8 cellular contexts compared by ENCODE assay signal in the genomic region with DNA sequence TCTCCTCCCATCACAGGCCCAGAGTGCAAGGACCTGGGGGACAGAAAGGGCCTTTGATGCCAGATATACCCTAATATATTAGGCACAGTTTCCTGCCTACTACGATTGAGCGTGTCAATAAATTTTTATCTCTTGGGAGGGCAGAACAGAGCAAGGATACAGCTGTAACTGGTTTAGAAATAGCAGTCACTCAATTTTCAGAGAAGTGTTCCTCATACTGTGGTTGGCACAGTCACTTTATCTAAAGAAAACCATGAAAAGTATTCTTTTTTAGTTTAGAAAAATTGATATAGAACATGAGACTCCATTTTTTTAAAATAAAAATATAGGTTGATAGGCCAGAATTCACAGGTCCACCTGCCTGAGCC. TPM values are rescaled to one million over a fixed set of nuclear protein-coding genes. Genes with fewer than 3 reads are reported as not detected.
A peak's percentile ranks its signal among the peaks of the same experiment; 100 is the strongest.
DNase-seq lines count a peak whose midpoint lies in the region; ATAC-seq and TF ChIP-seq lines count a peak whose summit lies in the region.

No MANE protein-coding gene starts in this region.

- TF ChIP-seq CTCF in AG10803 (conservative IDR thresholded peaks at IDR 0.05; ENCODE audit: low read length) (no peak), H9 (conservative IDR thresholded peaks at IDR 0.05) (no peak), WTC11 (IDR thresholded peaks at IDR 0.05) (no peak)

- H2AFZ ChIP-seq in H9 (ENCODE audit: low read length) (no peak overlapping the region), Karpas-422 (ENCODE audit: low read length) (no peak overlapping the region)

- no peak for DNase-seq in AG10803 (ENCODE audit: low read depth)
- no peak for DNase-seq in H9
- DNase-seq in WTC11 (ENCODE audit: low spot score): no peak
- DNase-seq in NCI-H1105 (lab: John Stamatoyannopoulos, UW): no peak
- DNase-seq in Karpas-422: no peak

- H3K27me3 ChIP-seq in H9 (ENCODE audit: insufficient read depth, low read length) (no peaks in the 10 kb centered on the region), mucosa of stomach (ENCODE audit: control insufficient read depth, insufficient read depth, low read length) (no peaks in the 10 kb centered on the region), Karpas-422 (ENCODE audit: low read length) (no peaks in the 10 kb centered on the region)

- CTCF ChIA-PET in WTC11 (lab: Charles Lee): interaction anchor here (0.9 to 1.5 kb wide), 2 partner anchors 174 to 238 kb away, joined by 3 read pairs; no protein-coding TSS in a partner anchor

- peaks cover 23 to 43% of the 10 kb centered on the region in 2 experiments for H3K9me3 Mint-ChIP-seq in H9
- peaks cover 10% of the 10 kb centered on the region for H3K9me3 Mint-ChIP-seq in activated naive CD8-positive, alpha-beta T cell (ENCODE audit: low read depth)
- peaks cover 32% of the 10 kb centered on the region for H3K9me3 Mint-ChIP-seq in WTC11

- no peaks in the 10 kb centered on the region for H3K9me2 ChIP-seq in Karpas-422 (replicated peaks; ENCODE audit: insufficient read depth, low read length)

- H3K27ac Mint-ChIP-seq in H9 (no peak overlapping the region), WTC11 (no peak overlapping the region)
- H3K27ac Mint-ChIP-seq in activated naive CD8-positive, alpha-beta T cell: no peak overlapping the region

- H3K14ac ChIP-seq in H9 (ENCODE audit: insufficient read depth, low read length): no peak overlapping the region

- no peak overlapping the region for H3K4ac ChIP-seq in H9 (ENCODE audit: low read depth, low read length)

- H3K23me2 ChIP-seq in H9 (ENCODE audit: insufficient read length, low read depth, low read length, poor library complexity, severe bottlenecking): peaks cover 6% of the 10 kb centered on the region

- no peak overlapping the region for H2BK120ac ChIP-seq in H9 (ENCODE audit: low read depth, low read length, poor library complexity, severe bottlenecking)

- peaks cover 3% of the 10 kb centered on the region for H3K79me1 ChIP-seq in H9 (ENCODE audit: insufficient read depth, low read depth, low read length, poor library complexity, severe bottlenecking)

- no peak overlapping the region for H2BK12ac ChIP-seq in H9 (ENCODE audit: insufficient read length, low read depth, low read length)

- POLR2A ChIA-PET in WTC11 (lab: Charles Lee): no interaction called here

- no peak overlapping the region for H2BK20ac ChIP-seq in H9 (ENCODE audit: low read depth, low read length, poor library complexity, severe bottlenecking)

- H3K4me1 ChIP-seq in H9 (ENCODE audit: insufficient read depth, low read length) (no peaks in the 10 kb centered on the region), mucosa of stomach (ENCODE audit: control insufficient read depth, insufficient read depth, low read length) (no peaks in the 10 kb centered on the region), Karpas-422 (ENCODE audit: low read length) (no peaks in the 10 kb centered on the region)

- no peaks in the 10 kb centered on the region for H3K9me3 ChIP-seq in H9 (ENCODE audit: control insufficient read depth, low read depth, low read length)
- H3K9me3 ChIP-seq in mucosa of stomach (ENCODE audit: control insufficient read depth, low read length): no peaks in the 10 kb centered on the region
- H3K9me3 ChIP-seq in Karpas-422 (ENCODE audit: low read length): no peaks in the 10 kb centered on the region

- ATAC-seq in WTC11 (no peak), GM21619 (IDR thresholded peaks at IDR 0.05; ENCODE audit: unreplicated experiment) (no peak)

- H3K4me1 Mint-ChIP-seq in H9 (no peaks in the 10 kb centered on the region; a peak in 1 of 4 replicates), WTC11 (no peaks in the 10 kb centered on the region)
- peaks cover 11% of the 10 kb centered on the region for H3K4me1 Mint-ChIP-seq in activated naive CD8-positive, alpha-beta T cell (ENCODE audit: low read depth)

- H3K79me2 ChIP-seq in H9 (ENCODE audit: insufficient read depth, low read length) (no peaks in the 10 kb centered on the region; the same call in 1 of the 2 replicates), Karpas-422 (ENCODE audit: low read length) (no peaks in the 10 kb centered on the region)

- H3K4me3 ChIP-seq in AG10803 (ENCODE audit: low read length) (peak overlapping the region; percentile 77), mucosa of stomach (ENCODE audit: low read length) (peak overlapping the region; percentile 42), Karpas-422 (ENCODE audit: low read length) (no peak overlapping the region)

- H2AK5ac ChIP-seq in H9 (ENCODE audit: insufficient read length, low read length): no peak overlapping the region

- no peak overlapping the region for H3K56ac ChIP-seq in H9 (ENCODE audit: insufficient read length, low read depth, low read length)

- H3K4me2 ChIP-seq in H9 (ENCODE audit: insufficient read depth, insufficient read length, low read length) (no peak overlapping the region), Karpas-422 (ENCODE audit: low read depth, low read length, poor library complexity, severe bottlenecking) (no peak overlapping the region)

- H3K9ac ChIP-seq in H9 (ENCODE audit: extremely low read depth, insufficient read length, low read length) (no peak overlapping the region), mucosa of stomach (ENCODE audit: low read length) (no peak overlapping the region), Karpas-422 (ENCODE audit: low read length) (no peak overlapping the region)

- no peaks in the 10 kb centered on the region for H3K36me3 ChIP-seq in mucosa of stomach (ENCODE audit: control insufficient read depth, insufficient read depth, low read length)
- no peaks in the 10 kb centered on the region for H3K36me3 ChIP-seq in Karpas-422 (ENCODE audit: insufficient read depth, low read length)

- no CpG with 5 or more reads among the region's 2 CpGs for WGBS in H9 (ENCODE audit: extremely low coverage, insufficient read length, low lambda C conversion rate)

- no peak overlapping the region for H4K91ac ChIP-seq in H9 (ENCODE audit: insufficient read length, low read depth, low read length)

- no peak overlapping the region for H3K27ac ChIP-seq in H9 (ENCODE audit: insufficient read length, low read depth, low read length)
- no peak overlapping the region for H3K27ac ChIP-seq in Karpas-422 (ENCODE audit: low read length)

- H3K36me3 Mint-ChIP-seq in H9 (ENCODE audit: insufficient read depth in 1 of 3, low read depth in 3 of 3): peaks cover 0 to 4% (median under 1%) of the 10 kb centered on the region in 3 experiments; a peak in 5 of 7 replicates
- H3K36me3 Mint-ChIP-seq in activated naive CD8-positive, alpha-beta T cell: peaks cover 8% of the 10 kb centered on the region
- peaks cover under 1% of the 10 kb centered on the region for H3K36me3 Mint-ChIP-seq in WTC11

- H3K23ac ChIP-seq in H9 (ENCODE audit: insufficient read length, low read depth, low read length): no peak overlapping the region

- H3K4me3 Mint-ChIP-seq in H9: peak overlapping the region; percentile 97 to 98; a peak in 3 of 5 replicates
- peak overlapping the region; percentile 76 for H3K4me3 Mint-ChIP-seq in activated naive CD8-positive, alpha-beta T cell
- no peak overlapping the region for H3K4me3 Mint-ChIP-seq in WTC11

- no peak overlapping the region for H3T11ph ChIP-seq in H9 (ENCODE audit: low read length)

- H4K20me1 ChIP-seq in H9 (ENCODE audit: control insufficient read depth, insufficient read depth, insufficient read length) (no peaks in the 10 kb centered on the region), Karpas-422 (ENCODE audit: insufficient read depth, low read depth, low read length) (no peaks in the 10 kb centered on the region)

- H2BK15ac ChIP-seq in H9 (ENCODE audit: low read depth, low read length): no peak overlapping the region

- no peaks in the 10 kb centered on the region for H3K27me3 Mint-ChIP-seq in H9 (ENCODE audit: low read depth)
- no peaks in the 10 kb centered on the region for H3K27me3 Mint-ChIP-seq in activated naive CD8-positive, alpha-beta T cell
- no peaks in the 10 kb centered on the region for H3K27me3 Mint-ChIP-seq in WTC11 (ENCODE audit: low read depth)

- H4K8ac ChIP-seq in H9 (replicated peaks; ENCODE audit: insufficient read length, low read depth, low read length): no peak overlapping the region

- H2BK5ac ChIP-seq in H9 (ENCODE audit: insufficient read length, low read length): no peak overlapping the region

- no peak overlapping the region for H3K18ac ChIP-seq in H9 (ENCODE audit: insufficient read length, low read depth, low read length)

- H4K5ac ChIP-seq in H9 (ENCODE audit: insufficient read length, low read depth, low read length): no peak overlapping the region

TF ChIP-seq in WTC11, 78 proteins besides CTCF, POLR2A, EP300 and RAD21:
- TF ChIP-seq, protein P1, sequence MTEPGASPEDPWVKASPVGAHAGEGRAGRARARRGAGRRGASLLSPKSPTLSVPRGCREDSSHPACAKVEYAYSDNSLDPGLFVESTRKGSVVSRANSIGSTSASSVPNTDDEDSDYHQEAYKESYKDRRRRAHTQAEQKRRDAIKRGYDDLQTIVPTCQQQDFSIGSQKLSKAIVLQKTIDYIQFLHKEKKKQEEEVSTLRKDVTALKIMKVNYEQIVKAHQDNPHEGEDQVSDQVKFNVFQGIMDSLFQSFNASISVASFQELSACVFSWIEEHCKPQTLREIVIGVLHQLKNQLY (CRISPR knock-in tag; IDR thresholded peaks at IDR 0.05): no peak

RNA-seq across cellular contexts. Expression of a gene that starts 0.5 kb away (rescaled TPM):
- 8.1 and 10.1 TPM in 2 replicates for total RNA-seq in H9 (2021)
- total RNA-seq in WTC11 (2021): 6.2 to 10.2 TPM (median 7.1 TPM) in 3 replicates
- total RNA-seq in Karpas-422 (2014; rRNA removed; shearing (Covaris generic); ENCODE audit: low replicate concordance): not detected in 2 replicates

RNA-seq across cellular contexts. Expression of a gene that starts 19.2 kb away (rescaled TPM):
- 3.1 and 3.5 TPM in 2 replicates for total RNA-seq in H9 (2021)
- 2.2 to 4.0 TPM (median 3.5 TPM) in 3 replicates for total RNA-seq in WTC11 (2021)
- 2.9 and 4.3 TPM in 2 replicates for total RNA-seq in Karpas-422 (2014; rRNA removed; shearing (Covaris generic); ENCODE audit: low replicate concordance)

RNA-seq across cellular contexts. Expression of a gene that starts 32.5 kb away (rescaled TPM):
- total RNA-seq in H9 (2021): 6.4 and 8.0 TPM in 2 replicates
- 7.0 to 7.6 TPM (median 7.2 TPM) in 3 replicates for total RNA-seq in WTC11 (2021)
- 0.19 TPM in 1 of 2 replicates, not detected in the other for total RNA-seq in Karpas-422 (2014; rRNA removed; shearing (Covaris generic); ENCODE audit: low replicate concordance)

RNA-seq across cellular contexts. Expression of a gene that starts 41.7 kb away (rescaled TPM):
- total RNA-seq in H9 (2021): 5.4 and 6.6 TPM in 2 replicates
- 3.4 to 4.6 TPM (median 3.5 TPM) in 3 replicates for total RNA-seq in WTC11 (2021)
- total RNA-seq in Karpas-422 (2014; rRNA removed; shearing (Covaris generic); ENCODE audit: low replicate concordance): 1.6 and 1.7 TPM in 2 replicates

RNA-seq across cellular contexts. Expression of a gene that starts 48.4 kb away (rescaled TPM):
- total RNA-seq in H9 (2021): 18.4 and 19.8 TPM in 2 replicates
- total RNA-seq in WTC11 (2021): 10.1 to 12.2 TPM (median 11.0 TPM) in 3 replicates
- 17.5 and 21.7 TPM in 2 replicates for total RNA-seq in Karpas-422 (2014; rRNA removed; shearing (Covaris generic); ENCODE audit: low replicate concordance)
